Comparison of ENCODE assay signal across 1 cellular context in the genomic region with DNA sequence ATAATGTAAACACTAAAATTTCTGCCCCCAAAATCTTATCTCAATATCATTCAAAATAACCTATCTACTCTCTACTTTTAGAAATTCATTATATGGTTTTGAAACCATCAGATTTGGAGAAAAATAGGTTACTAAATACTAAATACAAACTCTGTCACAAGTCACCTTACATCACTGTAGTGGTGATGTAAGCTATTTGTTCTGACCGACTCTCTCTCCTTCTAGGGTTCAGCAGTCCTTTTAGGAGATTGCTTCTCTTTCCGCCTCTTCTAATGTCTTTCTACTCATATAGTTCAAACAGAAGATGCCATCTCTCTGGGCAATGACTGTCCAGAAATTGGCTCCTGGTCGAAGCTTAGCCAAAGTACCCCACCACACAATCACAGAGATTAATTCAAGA.
TF ChIP-seq lines count a peak whose summit lies in the region.

No MANE protein-coding gene starts in this region.

TF ChIP-seq in GM23338, 12 proteins besides CTCF, POLR2A, EP300 and RAD21 (continued from another document):
- TF ChIP-seq, protein P1, sequence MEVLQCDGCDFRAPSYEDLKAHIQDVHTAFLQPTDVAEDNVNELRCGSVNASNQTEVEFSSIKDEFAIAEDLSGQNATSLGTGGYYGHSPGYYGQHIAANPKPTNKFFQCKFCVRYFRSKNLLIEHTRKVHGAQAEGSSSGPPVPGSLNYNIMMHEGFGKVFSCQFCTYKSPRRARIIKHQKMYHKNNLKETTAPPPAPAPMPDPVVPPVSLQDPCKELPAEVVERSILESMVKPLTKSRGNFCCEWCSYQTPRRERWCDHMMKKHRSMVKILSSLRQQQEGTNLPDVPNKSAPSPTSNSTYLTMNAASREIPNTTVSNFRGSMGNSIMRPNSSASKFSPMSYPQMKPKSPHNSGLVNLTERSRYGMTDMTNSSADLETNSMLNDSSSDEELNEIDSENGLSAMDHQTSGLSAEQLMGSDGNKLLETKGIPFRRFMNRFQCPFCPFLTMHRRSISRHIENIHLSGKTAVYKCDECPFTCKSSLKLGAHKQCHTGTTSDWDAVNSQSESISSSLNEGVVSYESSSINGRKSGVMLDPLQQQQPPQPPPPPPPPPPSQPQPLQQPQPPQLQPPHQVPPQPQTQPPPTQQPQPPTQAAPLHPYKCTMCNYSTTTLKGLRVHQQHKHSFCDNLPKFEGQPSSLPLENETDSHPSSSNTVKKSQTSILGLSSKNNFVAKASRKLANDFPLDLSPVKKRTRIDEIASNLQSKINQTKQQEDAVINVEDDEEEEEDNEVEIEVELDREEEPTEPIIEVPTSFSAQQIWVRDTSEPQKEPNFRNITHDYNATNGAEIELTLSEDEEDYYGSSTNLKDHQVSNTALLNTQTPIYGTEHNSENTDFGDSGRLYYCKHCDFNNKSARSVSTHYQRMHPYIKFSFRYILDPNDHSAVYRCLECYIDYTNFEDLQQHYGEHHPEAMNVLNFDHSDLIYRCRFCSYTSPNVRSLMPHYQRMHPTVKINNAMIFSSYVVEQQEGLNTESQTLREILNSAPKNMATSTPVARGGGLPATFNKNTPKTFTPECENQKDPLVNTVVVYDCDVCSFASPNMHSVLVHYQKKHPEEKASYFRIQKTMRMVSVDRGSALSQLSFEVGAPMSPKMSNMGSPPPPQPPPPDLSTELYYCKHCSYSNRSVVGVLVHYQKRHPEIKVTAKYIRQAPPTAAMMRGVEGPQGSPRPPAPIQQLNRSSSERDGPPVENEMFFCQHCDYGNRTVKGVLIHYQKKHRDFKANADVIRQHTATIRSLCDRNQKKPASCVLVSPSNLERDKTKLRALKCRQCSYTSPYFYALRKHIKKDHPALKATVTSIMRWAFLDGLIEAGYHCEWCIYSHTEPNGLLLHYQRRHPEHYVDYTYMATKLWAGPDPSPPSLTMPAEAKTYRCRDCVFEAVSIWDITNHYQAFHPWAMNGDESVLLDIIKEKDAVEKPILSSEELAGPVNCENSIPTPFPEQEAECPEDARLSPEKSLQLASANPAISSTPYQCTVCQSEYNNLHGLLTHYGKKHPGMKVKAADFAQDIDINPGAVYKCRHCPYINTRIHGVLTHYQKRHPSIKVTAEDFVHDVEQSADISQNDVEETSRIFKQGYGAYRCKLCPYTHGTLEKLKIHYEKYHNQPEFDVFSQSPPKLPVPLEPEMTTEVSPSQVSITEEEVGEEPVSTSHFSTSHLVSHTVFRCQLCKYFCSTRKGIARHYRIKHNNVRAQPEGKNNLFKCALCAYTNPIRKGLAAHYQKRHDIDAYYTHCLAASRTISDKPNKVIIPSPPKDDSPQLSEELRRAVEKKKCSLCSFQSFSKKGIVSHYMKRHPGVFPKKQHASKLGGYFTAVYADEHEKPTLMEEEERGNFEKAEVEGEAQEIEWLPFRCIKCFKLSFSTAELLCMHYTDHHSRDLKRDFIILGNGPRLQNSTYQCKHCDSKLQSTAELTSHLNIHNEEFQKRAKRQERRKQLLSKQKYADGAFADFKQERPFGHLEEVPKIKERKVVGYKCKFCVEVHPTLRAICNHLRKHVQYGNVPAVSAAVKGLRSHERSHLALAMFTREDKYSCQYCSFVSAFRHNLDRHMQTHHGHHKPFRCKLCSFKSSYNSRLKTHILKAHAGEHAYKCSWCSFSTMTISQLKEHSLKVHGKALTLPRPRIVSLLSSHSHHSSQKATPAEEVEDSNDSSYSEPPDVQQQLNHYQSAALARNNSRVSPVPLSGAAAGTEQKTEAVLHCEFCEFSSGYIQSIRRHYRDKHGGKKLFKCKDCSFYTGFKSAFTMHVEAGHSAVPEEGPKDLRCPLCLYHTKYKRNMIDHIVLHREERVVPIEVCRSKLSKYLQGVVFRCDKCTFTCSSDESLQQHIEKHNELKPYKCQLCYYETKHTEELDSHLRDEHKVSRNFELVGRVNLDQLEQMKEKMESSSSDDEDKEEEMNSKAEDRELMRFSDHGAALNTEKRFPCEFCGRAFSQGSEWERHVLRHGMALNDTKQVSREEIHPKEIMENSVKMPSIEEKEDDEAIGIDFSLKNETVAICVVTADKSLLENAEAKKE (CRISPR knock-in tag; IDR thresholded peaks at IDR 0.05): no peak
- TF ChIP-seq POLR2AphosphoS5 (IDR thresholded peaks at IDR 0.05; ENCODE audit: low read depth): no peak
- TF ChIP-seq STAT1 (IDR thresholded peaks at IDR 0.05; ENCODE audit: unreplicated experiment): no peak
- TF ChIP-seq, protein P2, sequence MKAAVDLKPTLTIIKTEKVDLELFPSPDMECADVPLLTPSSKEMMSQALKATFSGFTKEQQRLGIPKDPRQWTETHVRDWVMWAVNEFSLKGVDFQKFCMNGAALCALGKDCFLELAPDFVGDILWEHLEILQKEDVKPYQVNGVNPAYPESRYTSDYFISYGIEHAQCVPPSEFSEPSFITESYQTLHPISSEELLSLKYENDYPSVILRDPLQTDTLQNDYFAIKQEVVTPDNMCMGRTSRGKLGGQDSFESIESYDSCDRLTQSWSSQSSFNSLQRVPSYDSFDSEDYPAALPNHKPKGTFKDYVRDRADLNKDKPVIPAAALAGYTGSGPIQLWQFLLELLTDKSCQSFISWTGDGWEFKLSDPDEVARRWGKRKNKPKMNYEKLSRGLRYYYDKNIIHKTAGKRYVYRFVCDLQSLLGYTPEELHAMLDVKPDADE (IDR thresholded peaks at IDR 0.05): no peak
- TF ChIP-seq NANOG (IDR thresholded peaks at IDR 0.05; ENCODE audit: borderline replicate concordance): no peak
- TF ChIP-seq CREB1 (CRISPR knock-in tag; IDR thresholded peaks at IDR 0.05; ENCODE audit: low read depth): no peak
- no peak for TF ChIP-seq JUNB (IDR thresholded peaks at IDR 0.05; ENCODE audit: unreplicated experiment)
- TF ChIP-seq EZH2phosphoT487 (IDR thresholded peaks at IDR 0.05; ENCODE audit: unreplicated experiment): no peak
- TF ChIP-seq ZNF114 (CRISPR knock-in tag; IDR thresholded peaks at IDR 0.05): no peak
